In genomic region chr15:52183562-52184173, GRCh38 we compare ENCODE assay signal across 8 cellular contexts. TPM values are rescaled to one million over a fixed set of nuclear protein-coding genes. Genes with fewer than 3 reads are reported as not detected.
DNase-seq lines count a peak whose midpoint lies in the region; ATAC-seq and TF ChIP-seq lines count a peak whose summit lies in the region.

No MANE protein-coding gene starts in this region.

- no peak overlapping the region for H3K4me2 ChIP-seq in trophoblast cell (ENCODE audit: low read length)

- H3K36me3 Mint-ChIP-seq in activated T-cell treated with anti-CD3 and anti-CD28 coated beads, Interleukin-2, amount 50 U/mL, for 4 hours (ENCODE audit: insufficient read depth) = no peaks in the 10 kb centered on the region

- no peaks in the 10 kb centered on the region for H3K27me3 Mint-ChIP-seq in activated T-cell treated with anti-CD3 and anti-CD28 coated beads, Interleukin-2, amount 50 U/mL, for 4 hours (ENCODE audit: low read depth)

- no CpG with 5 or more reads among the region's 2 CpGs for whole genome bisulfite sequencing in trophoblast cell (ENCODE audit: extremely low coverage, insufficient coverage, insufficient read length)

- H2BK120ac ChIP-seq in trophoblast cell (ENCODE audit: insufficient read depth, low read length, poor library complexity) = no peak overlapping the region

- peak; percentile 81 for TF ChIP-seq CTCF in epithelial cell of esophagus (IDR thresholded peaks at IDR 0.05; ENCODE audit: insufficient read depth, low read depth, low read length, missing control alignments)

- no peak overlapping the region for H2AK5ac ChIP-seq in trophoblast cell (ENCODE audit: low read length)

- peak; percentile 37 to 42 for DNase-seq in activated T-cell treated with anti-CD3 and anti-CD28 coated beads, Interleukin-2, amount 50 U/mL, for 48 hours
- DNase-seq in activated T-cell treated with anti-CD3 and anti-CD28 coated beads, Interleukin-2, amount 50 U/mL, for 4 hours = no peak
- DNase-seq in NCI-H69 (lab: John Stamatoyannopoulos, UW) = peak; percentile 37
- peak; percentile 53 for DNase-seq in epithelial cell of esophagus (ENCODE audit: low read depth)
- DNase-seq in trophoblast cell = peak; percentile 42 to 78
- DNase-seq in KG1 (lab: John Stamatoyannopoulos, UW) = no peak
- DNase-seq in NCI-H1105 treated with DMSO at 0.1 percent for 48 hours (lab: John Stamatoyannopoulos, UW) = no peak

- no peak overlapping the region for H3K18ac ChIP-seq in trophoblast cell (ENCODE audit: low read length)

- no peak overlapping the region for H2AFZ ChIP-seq in trophoblast cell (ENCODE audit: insufficient read depth, low read length, poor library complexity)

- no peak overlapping the region for H2BK12ac ChIP-seq in trophoblast cell (ENCODE audit: low read length)

- H3K23ac ChIP-seq in trophoblast cell (ENCODE audit: low read length) = no peak overlapping the region

- H3K79me1 ChIP-seq in trophoblast cell (ENCODE audit: low read length) = peaks cover 4% of the 10 kb centered on the region

- H3K4me3 ChIP-seq in epithelial cell of esophagus (ENCODE audit: low read length) = no peak overlapping the region
- H3K4me3 ChIP-seq in trophoblast cell (ENCODE audit: low read depth, low read length) = no peak overlapping the region

- H3K9ac ChIP-seq in trophoblast cell (ENCODE audit: low read length) = peak overlapping the region; percentile 38

- H3K4me3 Mint-ChIP-seq in activated T-cell treated with anti-CD3 and anti-CD28 coated beads, Interleukin-2, amount 50 U/mL, for 4 hours = no peak overlapping the region

- no peak overlapping the region for H3K4ac ChIP-seq in trophoblast cell (ENCODE audit: low read depth, low read length)

- peaks cover 2% of the 10 kb centered on the region for H3K79me2 ChIP-seq in trophoblast cell (ENCODE audit: control insufficient read depth, insufficient read depth, low read length, poor library complexity)

- no peak overlapping the region for H3K14ac ChIP-seq in trophoblast cell (ENCODE audit: low read length)

- no peak overlapping the region for H4K12ac ChIP-seq in trophoblast cell (ENCODE audit: low read depth, low read length)

- H3K9me3 Mint-ChIP-seq in activated T-cell treated with anti-CD3 and anti-CD28 coated beads, Interleukin-2, amount 50 U/mL, for 4 hours = no peaks in the 10 kb centered on the region

- H3K4me1 Mint-ChIP-seq in activated T-cell treated with anti-CD3 and anti-CD28 coated beads, Interleukin-2, amount 50 U/mL, for 4 hours (ENCODE audit: low read depth) = peaks cover 13% of the 10 kb centered on the region

- H2BK5ac ChIP-seq in trophoblast cell (ENCODE audit: low read depth, low read length, poor library complexity) = no peak overlapping the region

- H3K4me1 ChIP-seq in trophoblast cell (ENCODE audit: control insufficient read depth in 1 of 2, insufficient read depth in 2 of 2, low read length in 2 of 2) = peaks cover 2% of the 10 kb centered on the region in 2 experiments

- H4K91ac ChIP-seq in trophoblast cell (ENCODE audit: low read depth, low read length) = no peak overlapping the region

- H4K8ac ChIP-seq in trophoblast cell (ENCODE audit: low read depth, low read length) = no peak overlapping the region

- H3K27ac ChIP-seq in trophoblast cell (ENCODE audit: low read depth, low read length) = no peak overlapping the region

- ATAC-seq in activated T-cell treated with anti-CD3 and anti-CD28 coated beads, Interleukin-2, amount 50 U/mL, for 4 hours = no peak
- ATAC-seq in GM19397 (IDR thresholded peaks at IDR 0.05; ENCODE audit: unreplicated experiment) = no peak

- peaks cover 5% of the 10 kb centered on the region for H3K27me3 ChIP-seq in trophoblast cell (ENCODE audit: insufficient read depth, low read length)

- H3K36me3 ChIP-seq in trophoblast cell (ENCODE audit: control insufficient read depth in 1 of 2, insufficient read depth in 2 of 2, low read length in 2 of 2) = no peaks in the 10 kb centered on the region

- H3K9me3 ChIP-seq in trophoblast cell (ENCODE audit: insufficient read depth, low read depth, low read length) = no peaks in the 10 kb centered on the region

RNA-seq across cellular contexts. Expression of gene GNB5, which starts 7.5 kb away (rescaled TPM):
- 10 to 100 TPM in 1 of 3 donors, 1 to 10 TPM in 2; 9.0 to 12.8 (median 10.0) TPM for total RNA-seq in activated T-cell treated with anti-CD3 and anti-CD28 coated beads, Interleukin-2, amount 50 U/mL, for 4 hours
- 7.4 TPM in 2 replicates for polyA plus RNA-seq in trophoblast cell (2013)

Comparison
In these comparisons a context has a peak if more than half of its experiments do, and no peak if none do; other contexts are left out.
1. DNase-seq: peak in activated T-cell treated with anti-CD3 and anti-CD28 coated beads, Interleukin-2, amount 50 U/mL, for 48 hours (2 of 2), NCI-H69 (single experiment), epithelial cell of esophagus (single experiment) and trophoblast cell (2 of 2); none in activated T-cell treated with anti-CD3 and anti-CD28 coated beads, Interleukin-2, amount 50 U/mL, for 4 hours (single experiment), KG1 (single experiment) and NCI-H1105 treated with DMSO at 0.1 percent for 48 hours (single experiment).